ENCODE assay signal across 8 cellular contexts in genomic region chr2:97748397-97748796, GRCh38. TPM values are rescaled to one million over a fixed set of nuclear protein-coding genes. Genes with fewer than 3 reads are reported as not detected.
DNase-seq lines count a peak whose midpoint lies in the region; ATAC-seq and TF ChIP-seq lines count a peak whose summit lies in the region.

No MANE protein-coding gene starts in this region.

- H2AFZ ChIP-seq in Loucy (ENCODE audit: low read length): no peak overlapping the region

- H3K4me1 ChIP-seq in Loucy (ENCODE audit: insufficient read depth, low read length, poor library complexity, severe bottlenecking): peaks cover 27% of the 10 kb centered on the region
- H3K4me1 ChIP-seq in effector memory CD4-positive, alpha-beta T cell (ENCODE audit: control insufficient read depth, insufficient read depth, low read length, poor library complexity, severe bottlenecking): peaks cover 5% of the 10 kb centered on the region
- H3K4me1 ChIP-seq in tibial nerve: no peaks in the 10 kb centered on the region

- no peaks in the 10 kb centered on the region for H3K9me2 ChIP-seq in Loucy (replicated peaks; ENCODE audit: low read depth, low read length)

- TF ChIP-seq EP300 in tibial nerve (IDR thresholded peaks at IDR 0.05): no peak

- H3K79me2 ChIP-seq in Loucy (ENCODE audit: insufficient read depth, low read length): no peaks in the 10 kb centered on the region

- TF ChIP-seq POLR2A in tibial nerve (IDR thresholded peaks at IDR 0.05): no peak

- no peak overlapping the region for H3K27ac ChIP-seq in effector memory CD4-positive, alpha-beta T cell (ENCODE audit: insufficient read depth, low read length, poor library complexity, severe bottlenecking)
- no peak overlapping the region for H3K27ac ChIP-seq in tibial nerve

- H3K9ac ChIP-seq in Loucy (ENCODE audit: low read depth, low read length, poor library complexity, severe bottlenecking): no peak overlapping the region

- no peaks in the 10 kb centered on the region for H3K36me3 ChIP-seq in Loucy (ENCODE audit: insufficient read depth, low read length)
- no peaks in the 10 kb centered on the region for H3K36me3 ChIP-seq in effector memory CD4-positive, alpha-beta T cell (ENCODE audit: control insufficient read depth, insufficient read depth, low read length)
- H3K36me3 ChIP-seq in tibial nerve: peaks cover 0 to 38% (median 3%) of the 10 kb centered on the region in 3 donors

- H3K9me3 ChIP-seq in Loucy (ENCODE audit: insufficient read depth, low read depth, low read length) (no peaks in the 10 kb centered on the region), tibial nerve (peaks cover 0 to 2% (median 0%) of the 10 kb centered on the region in 4 donors)
- H3K9me3 ChIP-seq in effector memory CD4-positive, alpha-beta T cell (ENCODE audit: control insufficient read depth, low read length): no peaks in the 10 kb centered on the region

- H3K4me3 ChIP-seq in Loucy (ENCODE audit: low read length, poor library complexity, severe bottlenecking): no peak overlapping the region
- H3K4me3 ChIP-seq in effector memory CD4-positive, alpha-beta T cell (ENCODE audit: insufficient read depth, low read depth, low read length, poor library complexity, severe bottlenecking): no peak overlapping the region
- no peak overlapping the region for H3K4me3 ChIP-seq in retinal pigment epithelial cell (ENCODE audit: low read length)
- H3K4me3 ChIP-seq in tibial nerve: no peak overlapping the region

- H3F3A ChIP-seq in Loucy (ENCODE audit: low read depth): no peaks in the 10 kb centered on the region

- no peak overlapping the region for H3K4me2 ChIP-seq in Loucy (ENCODE audit: low read depth, low read length, poor library complexity, severe bottlenecking)

- ATAC-seq in GM19035 (IDR thresholded peaks at IDR 0.05; ENCODE audit: unreplicated experiment): no peak

- no peaks in the 10 kb centered on the region for H4K20me1 ChIP-seq in Loucy (ENCODE audit: insufficient read depth, low read length, poor library complexity, severe bottlenecking)

- 64 to 65% methylated on average over 9 to 10 of the region's 10 CpGs for WGBS in tibial nerve, 2 donors

- TF ChIP-seq CTCF in Loucy (conservative IDR thresholded peaks at IDR 0.05; ENCODE audit: low read length): peak; percentile 87
- peak; percentile 40 for TF ChIP-seq CTCF in retinal pigment epithelial cell (conservative IDR thresholded peaks at IDR 0.05; ENCODE audit: low read depth, low read length)
- TF ChIP-seq CTCF in tibial nerve (IDR thresholded peaks at IDR 0.05): peak in 1 of 5 experiments; percentile 8

- H3K27me3 ChIP-seq in Loucy (ENCODE audit: insufficient read depth, low read length, poor library complexity, severe bottlenecking): no peaks in the 10 kb centered on the region
- no peaks in the 10 kb centered on the region for H3K27me3 ChIP-seq in effector memory CD4-positive, alpha-beta T cell (replicated peaks; ENCODE audit: control insufficient read depth, insufficient read depth, low read length, poor library complexity, severe bottlenecking)
- H3K27me3 ChIP-seq in tibial nerve: no peaks in the 10 kb centered on the region

- peak; percentile 71 for DNase-seq in GDM1 (lab: John Stamatoyannopoulos, UW)
- peak; percentile 50 for DNase-seq in activated CD4-positive, alpha-beta T cell treated with anti-CD3 and anti-CD28 coated beads for 1 hour
- peak; percentile 44 to 52 (median 51) for DNase-seq in effector memory CD4-positive, alpha-beta T cell
- no peak for DNase-seq in retinal pigment epithelial cell (ENCODE audit: low read depth)
- DNase-seq in OCI-M2 (lab: John Stamatoyannopoulos, UW; ENCODE audit: unreplicated experiment): no peak
- no peak for DNase-seq in tibial nerve (ENCODE audit: low spot score in 2 of 2)

RNA-seq across cellular contexts. Expression of gene ZAP70, which starts 35.0 kb away (rescaled TPM):
- total RNA-seq in tibial nerve: 10 to 100 TPM in 1 of 4 donors, 1 to 10 TPM in 3; 3.5 to 13.5 (median 5.3) TPM

Comparison
In these comparisons a context has a peak if more than half of its experiments do, and no peak if none do; other contexts are left out.
1. DNase-seq: peak in GDM1 (single experiment), activated CD4-positive, alpha-beta T cell treated with anti-CD3 and anti-CD28 coated beads for 1 hour (single experiment) and effector memory CD4-positive, alpha-beta T cell (3 of 3); none in retinal pigment epithelial cell (single experiment), OCI-M2 (single experiment) and tibial nerve (0 of 2).